ENCODE assay signal across 8 cellular contexts in the genomic region with DNA sequence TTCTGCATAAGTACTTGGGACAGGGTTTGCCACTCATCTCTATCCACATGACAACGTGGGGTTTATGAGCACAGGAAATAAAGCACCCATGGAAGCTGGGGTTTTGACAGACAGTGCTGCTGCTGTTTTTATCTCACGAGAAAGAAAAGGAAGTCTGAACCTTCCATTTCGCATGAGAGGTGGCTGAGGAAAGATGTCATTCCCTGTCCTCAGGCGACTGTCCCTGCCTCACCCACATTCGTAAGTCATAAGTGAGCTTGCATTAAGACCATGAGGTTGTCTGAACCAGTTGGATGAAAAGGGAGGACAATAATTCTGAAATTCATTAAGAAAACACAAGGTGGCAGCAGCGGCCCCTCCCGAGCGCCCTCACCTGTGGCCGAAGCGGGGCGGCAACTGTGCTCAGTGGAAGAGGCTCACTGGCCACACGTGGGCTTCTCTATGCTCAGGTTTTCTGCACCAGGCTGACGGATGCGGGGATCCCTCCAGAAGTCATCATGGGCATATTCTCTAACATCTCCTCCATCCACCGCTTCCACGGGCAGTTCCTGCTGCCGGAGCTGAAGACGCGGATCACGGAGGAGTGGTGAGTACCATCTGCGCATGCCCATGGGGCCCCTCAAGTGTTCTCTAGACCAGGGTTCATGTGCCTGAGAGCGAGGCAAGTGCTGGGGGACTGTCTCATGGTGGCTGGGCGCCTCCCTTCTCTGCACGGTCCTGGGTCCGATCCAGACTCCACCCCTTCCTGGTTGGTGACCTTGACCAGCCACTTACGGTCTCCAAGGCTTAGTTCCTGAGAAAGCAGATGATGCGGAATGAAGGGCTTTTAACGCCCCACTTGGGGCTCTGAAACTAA. TPM values are rescaled to one million over a fixed set of nuclear protein-coding genes. Genes with fewer than 3 reads are reported as not detected.
DNase-seq lines count a peak whose midpoint lies in the region; ATAC-seq and TF ChIP-seq lines count a peak whose summit lies in the region.

No MANE protein-coding gene starts in this region.

- TF ChIP-seq CTCF in glutamatergic neuron (IDR thresholded peaks at IDR 0.05; ENCODE audit: partially characterized antibody, unreplicated experiment), result peak; percentile 76

- DNase-seq in DMS79 (lab: John Stamatoyannopoulos, UW), result peak; percentile 88
- DNase-seq in RPMI8226, result peak; percentile 62
- DNase-seq in activated effector memory CD4-positive, alpha-beta T cell treated with Interleukin-2 at 50 U/mL for 16 hours, result peak; percentile 47
- DNase-seq in glutamatergic neuron, result peak; percentile 67
- DNase-seq in NCI-H2081 treated with DMSO at 0.1 percent for 48 hours (lab: John Stamatoyannopoulos, UW), result no peak
- no peak for DNase-seq in NCI-H128 (lab: John Stamatoyannopoulos, UW; ENCODE audit: unreplicated experiment)

- no peaks in the 10 kb centered on the region for H3K36me3 Mint-ChIP-seq in glutamatergic neuron (ENCODE audit: unreplicated experiment)

- H3K27me3 ChIP-seq in rectal smooth muscle tissue (ENCODE audit: control insufficient read depth, insufficient read depth, low read length), result no peaks in the 10 kb centered on the region

- no peaks in the 10 kb centered on the region for H3K4me1 ChIP-seq in rectal smooth muscle tissue (ENCODE audit: control insufficient read depth, insufficient read depth, low read length)

- H3K4me3 ChIP-seq in rectal smooth muscle tissue (ENCODE audit: low read length), result peak overlapping the region; percentile 14

- H3K27ac Mint-ChIP-seq in glutamatergic neuron (ENCODE audit: unreplicated experiment), result no peak overlapping the region

- no peak overlapping the region for H3K4me3 Mint-ChIP-seq in glutamatergic neuron (ENCODE audit: unreplicated experiment)

- no peaks in the 10 kb centered on the region for H3K36me3 ChIP-seq in rectal smooth muscle tissue (ENCODE audit: control insufficient read depth, insufficient read depth, low read length)

- no peak overlapping the region for H3K9ac ChIP-seq in rectal smooth muscle tissue (ENCODE audit: low read length)

- H3K4me1 Mint-ChIP-seq in glutamatergic neuron (ENCODE audit: low read depth, unreplicated experiment), result no peaks in the 10 kb centered on the region

- no peak overlapping the region for H3K27ac ChIP-seq in rectal smooth muscle tissue (ENCODE audit: low read depth, low read length)

- H3K27me3 Mint-ChIP-seq in glutamatergic neuron (ENCODE audit: unreplicated experiment), result no peaks in the 10 kb centered on the region

- peaks cover 2% of the 10 kb centered on the region for H3K9me3 Mint-ChIP-seq in glutamatergic neuron (ENCODE audit: unreplicated experiment)

- ATAC-seq in HG03432 (IDR thresholded peaks at IDR 0.05; ENCODE audit: unreplicated experiment), result peak; percentile 56

RNA-seq across cellular contexts. Expression of a gene that starts 54.7 kb away (rescaled TPM):
- not detected for total RNA-seq in glutamatergic neuron (ENCODE audit: unreplicated experiment)

RNA-seq across cellular contexts. Expression of a gene that starts 56.5 kb away (rescaled TPM):
- total RNA-seq in glutamatergic neuron (ENCODE audit: unreplicated experiment), result 1.2 TPM

Comparison
In these comparisons a context has a peak if more than half of its experiments do, and no peak if none do; other contexts are left out.
1. DNase-seq: peak in DMS79 (single experiment), RPMI8226 (single experiment), activated effector memory CD4-positive, alpha-beta T cell treated with Interleukin-2 at 50 U/mL for 16 hours (single experiment) and glutamatergic neuron (single experiment); none in NCI-H2081 treated with DMSO at 0.1 percent for 48 hours (single experiment) and NCI-H128 (single experiment).